2 cellular contexts compared by ENCODE assay signal in the genomic region with DNA sequence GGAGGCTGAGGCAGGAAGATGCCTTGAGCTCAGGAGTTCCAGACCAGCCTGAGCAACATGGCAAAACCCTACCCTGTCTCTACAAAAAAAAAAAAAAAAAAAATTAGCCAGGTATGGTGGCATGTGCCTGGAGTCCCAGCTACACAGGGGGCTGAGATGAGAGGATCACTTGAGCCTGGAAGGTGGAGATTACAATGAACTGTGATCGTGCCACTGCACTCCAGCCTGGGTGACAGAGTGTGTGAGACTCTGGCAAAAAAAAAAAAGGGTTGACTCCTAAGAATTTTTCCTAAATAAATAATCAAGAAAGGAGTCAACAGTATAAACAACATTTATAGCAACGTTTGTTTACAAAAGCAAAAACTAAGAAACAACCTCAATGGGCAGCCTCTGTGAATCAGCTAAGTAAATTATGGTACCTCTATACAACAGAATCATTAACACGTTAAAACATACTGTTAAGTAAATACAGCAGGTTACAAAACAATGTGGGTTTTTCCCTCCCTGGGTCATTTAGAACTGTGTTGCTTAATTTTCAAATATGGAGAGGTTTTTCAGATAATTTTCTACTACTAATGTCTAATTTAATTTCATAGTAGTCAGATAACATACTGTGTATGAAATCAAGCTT.
TF ChIP-seq lines count a peak whose summit lies in the region.

No MANE protein-coding gene starts in this region.

TF ChIP-seq in K562, 482 proteins besides CTCF, POLR2A, EP300 and RAD21 (continued from another document):
- TF ChIP-seq, protein P1, sequence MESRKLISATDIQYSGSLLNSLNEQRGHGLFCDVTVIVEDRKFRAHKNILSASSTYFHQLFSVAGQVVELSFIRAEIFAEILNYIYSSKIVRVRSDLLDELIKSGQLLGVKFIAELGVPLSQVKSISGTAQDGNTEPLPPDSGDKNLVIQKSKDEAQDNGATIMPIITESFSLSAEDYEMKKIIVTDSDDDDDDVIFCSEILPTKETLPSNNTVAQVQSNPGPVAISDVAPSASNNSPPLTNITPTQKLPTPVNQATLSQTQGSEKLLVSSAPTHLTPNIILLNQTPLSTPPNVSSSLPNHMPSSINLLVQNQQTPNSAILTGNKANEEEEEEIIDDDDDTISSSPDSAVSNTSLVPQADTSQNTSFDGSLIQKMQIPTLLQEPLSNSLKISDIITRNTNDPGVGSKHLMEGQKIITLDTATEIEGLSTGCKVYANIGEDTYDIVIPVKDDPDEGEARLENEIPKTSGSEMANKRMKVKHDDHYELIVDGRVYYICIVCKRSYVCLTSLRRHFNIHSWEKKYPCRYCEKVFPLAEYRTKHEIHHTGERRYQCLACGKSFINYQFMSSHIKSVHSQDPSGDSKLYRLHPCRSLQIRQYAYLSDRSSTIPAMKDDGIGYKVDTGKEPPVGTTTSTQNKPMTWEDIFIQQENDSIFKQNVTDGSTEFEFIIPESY (CRISPR knock-in tag; IDR thresholded peaks at IDR 0.05), result no peak
- TF ChIP-seq SLC30A9 (CRISPR knock-in tag; IDR thresholded peaks at IDR 0.05) (no peak), ZNF217 (CRISPR knock-in tag; IDR thresholded peaks at IDR 0.05) (no peak), ZNF12 (CRISPR knock-in tag; IDR thresholded peaks at IDR 0.05) (no peak), TBP (optimal IDR thresholded peaks at IDR 0.05; ENCODE audit: low read depth, low read length) (no peak), TOE1 (IDR thresholded peaks at IDR 0.05; ENCODE audit: borderline replicate concordance) (no peak), TOE1 (CRISPR knock-in tag; IDR thresholded peaks at IDR 0.05; ENCODE audit: borderline replicate concordance, low read depth) (no peak), MTA3 (IDR thresholded peaks at IDR 0.05; ENCODE audit: borderline replicate concordance) (no peak), HEY1 (CRISPR knock-in tag; IDR thresholded peaks at IDR 0.05; ENCODE audit: borderline replicate concordance) (no peak)

TF ChIP-seq in liver, 16 proteins besides CTCF, POLR2A, EP300 and RAD21 (continued from another document):
- TF ChIP-seq, protein P2, sequence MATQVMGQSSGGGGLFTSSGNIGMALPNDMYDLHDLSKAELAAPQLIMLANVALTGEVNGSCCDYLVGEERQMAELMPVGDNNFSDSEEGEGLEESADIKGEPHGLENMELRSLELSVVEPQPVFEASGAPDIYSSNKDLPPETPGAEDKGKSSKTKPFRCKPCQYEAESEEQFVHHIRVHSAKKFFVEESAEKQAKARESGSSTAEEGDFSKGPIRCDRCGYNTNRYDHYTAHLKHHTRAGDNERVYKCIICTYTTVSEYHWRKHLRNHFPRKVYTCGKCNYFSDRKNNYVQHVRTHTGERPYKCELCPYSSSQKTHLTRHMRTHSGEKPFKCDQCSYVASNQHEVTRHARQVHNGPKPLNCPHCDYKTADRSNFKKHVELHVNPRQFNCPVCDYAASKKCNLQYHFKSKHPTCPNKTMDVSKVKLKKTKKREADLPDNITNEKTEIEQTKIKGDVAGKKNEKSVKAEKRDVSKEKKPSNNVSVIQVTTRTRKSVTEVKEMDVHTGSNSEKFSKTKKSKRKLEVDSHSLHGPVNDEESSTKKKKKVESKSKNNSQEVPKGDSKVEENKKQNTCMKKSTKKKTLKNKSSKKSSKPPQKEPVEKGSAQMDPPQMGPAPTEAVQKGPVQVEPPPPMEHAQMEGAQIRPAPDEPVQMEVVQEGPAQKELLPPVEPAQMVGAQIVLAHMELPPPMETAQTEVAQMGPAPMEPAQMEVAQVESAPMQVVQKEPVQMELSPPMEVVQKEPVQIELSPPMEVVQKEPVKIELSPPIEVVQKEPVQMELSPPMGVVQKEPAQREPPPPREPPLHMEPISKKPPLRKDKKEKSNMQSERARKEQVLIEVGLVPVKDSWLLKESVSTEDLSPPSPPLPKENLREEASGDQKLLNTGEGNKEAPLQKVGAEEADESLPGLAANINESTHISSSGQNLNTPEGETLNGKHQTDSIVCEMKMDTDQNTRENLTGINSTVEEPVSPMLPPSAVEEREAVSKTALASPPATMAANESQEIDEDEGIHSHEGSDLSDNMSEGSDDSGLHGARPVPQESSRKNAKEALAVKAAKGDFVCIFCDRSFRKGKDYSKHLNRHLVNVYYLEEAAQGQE (IDR thresholded peaks at IDR 0.05), result no peak
- TF ChIP-seq FOXA1 (IDR thresholded peaks at IDR 0.05) (peak; percentile 16), FOXA2 (IDR thresholded peaks at IDR 0.05) (peak; percentile 77), SP1 (IDR thresholded peaks at IDR 0.05) (no peak)
- TF ChIP-seq, protein P3, sequence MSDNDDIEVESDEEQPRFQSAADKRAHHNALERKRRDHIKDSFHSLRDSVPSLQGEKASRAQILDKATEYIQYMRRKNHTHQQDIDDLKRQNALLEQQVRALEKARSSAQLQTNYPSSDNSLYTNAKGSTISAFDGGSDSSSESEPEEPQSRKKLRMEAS (IDR thresholded peaks at IDR 0.05), result no peak
